8 cellular contexts compared by ENCODE assay signal in genomic region chr3:32106132-32106928, GRCh38. TPM values are rescaled to one million over a fixed set of nuclear protein-coding genes. Genes with fewer than 3 reads are reported as not detected.
DNase-seq lines count a peak whose midpoint lies in the region; ATAC-seq and TF ChIP-seq lines count a peak whose summit lies in the region.

TSS of gene GPD1L (plus strand) at chr3:32106620. CDS start at chr3:32106712, 92 bp downstream.

- WGBS in liver: 6% methylated on average over 78 of the region's 78 CpGs

- no peaks in the 10 kb centered on the region for H3K27me3 ChIP-seq in liver (ENCODE audit: control insufficient read depth in 4 of 4, insufficient read depth in 4 of 4, low read length in 3 of 4)

- peak within 1 kb of the TSS in 1 of 2 donors; percentile 42 for H3K9ac ChIP-seq in liver (ENCODE audit: low read depth in 1 of 2, low read length in 2 of 2)

- TF ChIP-seq CTCF in C4-2B (conservative IDR thresholded peaks at IDR 0.05) (no peak), liver (IDR thresholded peaks at IDR 0.05; ENCODE audit: low read depth, low read length, missing input control) (no peak)

- DNase-seq in NCI-H748 treated with DMSO at 0.1 percent for 48 hours (lab: John Stamatoyannopoulos, UW): peak; percentile 79
- DNase-seq in activated CD4-positive, alpha-beta T cell treated with anti-CD3 and anti-CD28 coated beads, Interleukin-2, amount 50 U/mL, for 48 hours: peak; percentile 92 to 93
- peak; percentile 97 for DNase-seq in dermis blood vessel endothelial cell
- DNase-seq in stimulated activated CD4-positive, alpha-beta T cell treated with anti-CD3 and anti-CD28 coated beads, Interleukin-4, amount 100 ng/mL, for 1 hour: peak; percentile 94

- peaks cover 0 to 4% (median 0%) of the 10 kb centered on the region in 4 donors for H3K9me3 ChIP-seq in liver (ENCODE audit: control insufficient read depth in 4 of 4, low read length in 3 of 4)

- ATAC-seq in GM19397 (IDR thresholded peaks at IDR 0.05; ENCODE audit: unreplicated experiment) (peak; percentile 100), HG03565 (IDR thresholded peaks at IDR 0.05; ENCODE audit: unreplicated experiment) (peak; percentile 100)

- H3K36me3 ChIP-seq in liver (ENCODE audit: control insufficient read depth in 4 of 4, insufficient read depth in 3 of 4, low read depth in 1 of 4, low read length in 3 of 4): no peaks in the 10 kb centered on the region

- peak within 1 kb of the TSS; percentile 57 to 82 (median 65) for H3K4me3 ChIP-seq in liver (ENCODE audit: low read depth in 1 of 3, low read length in 3 of 3)

- TF ChIP-seq RAD21 in liver (IDR thresholded peaks at IDR 0.05): no peak

- H3K27ac ChIP-seq in C4-2B: peak within 1 kb of the TSS; percentile 76
- H3K27ac ChIP-seq in liver (ENCODE audit: low read depth in 1 of 2, low read length in 2 of 2): peak within 1 kb of the TSS in 1 of 2 donors; percentile 40

- peaks cover 3 to 12% (median 7%) of the 10 kb centered on the region in 4 donors for H3K4me1 ChIP-seq in liver (ENCODE audit: control insufficient read depth in 4 of 4, insufficient read depth in 4 of 4, low read length in 3 of 4)

TF ChIP-seq in liver, 16 proteins besides CTCF, POLR2A, EP300 and RAD21:
- TF ChIP-seq RXRA (IDR thresholded peaks at IDR 0.05) (no peak), EGR1 (IDR thresholded peaks at IDR 0.05; ENCODE audit: low read depth in 2 of 2) (peak in 1 of 2 donors; percentile 23)

RNA-seq across cellular contexts. Expression of gene GPD1L, which starts in this region (rescaled TPM):
- total RNA-seq in dermis blood vessel endothelial cell (19.9 and 26.0 TPM in 2 replicates), liver (1 to 10 TPM; 4.6 to 5.0 TPM)
- polyA plus RNA-seq in liver: 1 to 10 TPM; 1.4 to 1.5 TPM
